9 cellular contexts compared by ENCODE assay signal in the genomic region with DNA sequence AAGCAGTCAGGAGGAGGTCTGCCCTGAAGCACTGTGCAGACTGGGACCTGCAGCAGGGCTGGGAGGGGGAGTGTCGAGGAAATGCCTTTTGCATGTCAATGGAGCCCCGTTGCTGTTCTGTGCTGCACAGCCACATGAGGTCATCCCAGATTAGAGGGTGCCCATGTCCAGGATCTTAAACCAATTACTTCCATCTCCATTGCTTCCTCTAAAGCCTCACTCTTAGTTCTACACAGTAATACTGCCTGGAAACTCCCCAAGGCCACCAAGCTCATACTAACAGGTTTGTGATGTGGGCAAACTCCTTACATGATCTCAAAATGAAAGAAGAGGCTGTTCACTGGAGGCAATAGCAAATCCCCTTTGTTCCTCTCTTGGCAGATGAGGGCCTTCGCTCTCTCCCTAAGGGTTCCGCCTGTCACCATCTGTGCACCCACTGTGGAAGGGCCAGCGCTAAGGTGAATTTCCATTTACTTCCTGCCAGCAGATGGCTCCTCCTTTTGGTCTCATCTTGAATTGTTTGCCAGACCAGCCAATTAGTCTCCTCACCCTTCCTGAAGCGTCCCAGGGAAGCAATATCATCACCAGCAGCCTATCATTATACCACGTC. TPM values are rescaled to one million over a fixed set of nuclear protein-coding genes. Genes with fewer than 3 reads are reported as not detected.
DNase-seq lines count a peak whose midpoint lies in the region; ATAC-seq, FAIRE-seq and TF ChIP-seq lines count a peak whose summit lies in the region.
"Had no signal": no experiment of that assay in that cellular context is flagged by ENCODE, and none has a peak within 500 bp of the region (broad histone marks: within the 10 kb centered on the region; RNA-seq: fewer than 3 reads in every experiment).

No MANE protein-coding gene starts in this region.

- TF ChIP-seq POLR2A in GM12891 (IDR thresholded peaks at IDR 0.05; ENCODE audit: low read depth, low read length) (no peak), stomach (IDR thresholded peaks at IDR 0.05) (no peak)

- DNase-seq in GM12891 (ENCODE audit: insufficient read length, low spot score), result no peak
- peak; percentile 40 for DNase-seq in RPMI8226
- DNase-seq in kidney tubule cell (ENCODE audit: low spot score), result peak; percentile 37
- DNase-seq in stomach, result no peak
- DNase-seq in HPDE6-E6E7 (ENCODE audit: extremely low spot score), result no peak
- no peak for DNase-seq in activated CD4-positive, alpha-beta T cell treated with anti-CD3 and anti-CD28 coated beads, Interleukin-2, amount 50 U/mL, for 48 hours
- no peak for DNase-seq in activated CD4-positive, alpha-beta memory T cell treated with anti-CD3 and anti-CD28 coated beads for 36 hours

- no peak for TF ChIP-seq EP300 in stomach (IDR thresholded peaks at IDR 0.05)

- no peaks in the 10 kb centered on the region for H3K27me3 ChIP-seq in stomach

- POLR2A ChIA-PET in activated CD4-positive, alpha-beta memory T cell treated with anti-CD3 and anti-CD28 coated beads for 36 hours (lab: Charles Lee), result no interaction called here

- intact Hi-C loops in stomach (cut with DNase I; ENCODE audit: low total_unique reads), result no loop called here
- intact Hi-C loops in activated CD4-positive, alpha-beta memory T cell treated with anti-CD3 and anti-CD28 coated beads for 36 hours (cut with micrococcal nuclease), result no loop called here

- peaks cover 1% of the 10 kb centered on the region for H3K27me3 Mint-ChIP-seq in activated CD4-positive, alpha-beta memory T cell treated with anti-CD3 and anti-CD28 coated beads for 36 hours

- CTCF ChIA-PET in activated CD4-positive, alpha-beta memory T cell treated with anti-CD3 and anti-CD28 coated beads for 36 hours (lab: Charles Lee), result interaction anchor here (1.0 kb wide), 1 partner anchor 145 kb away, joined by 5 read pairs; no protein-coding TSS in a partner anchor

- no peaks in the 10 kb centered on the region for H3K36me3 ChIP-seq in stomach

- no peaks in the 10 kb centered on the region for H3K9me3 Mint-ChIP-seq in activated CD4-positive, alpha-beta memory T cell treated with anti-CD3 and anti-CD28 coated beads for 36 hours
- H3K9me3 Mint-ChIP-seq: stimulated activated naive CD8-positive, alpha-beta T cell treated with anti-CD3 and anti-CD28 coated beads, Interleukin-15, Interleukin-2, amounts not matched to agents 100 ng/mL and 50 ng/mL, for 24 hours had no signal

- no peak overlapping the region for H3K27ac ChIP-seq in stomach

- ATAC-seq in HG02852 (IDR thresholded peaks at IDR 0.05; ENCODE audit: unreplicated experiment), result peak; percentile 65

- H3K27ac Mint-ChIP-seq in activated CD4-positive, alpha-beta memory T cell treated with anti-CD3 and anti-CD28 coated beads for 36 hours, result no peak overlapping the region
- H3K27ac Mint-ChIP-seq: stimulated activated naive CD8-positive, alpha-beta T cell treated with anti-CD3 and anti-CD28 coated beads, Interleukin-15, Interleukin-2, amounts not matched to agents 100 ng/mL and 50 ng/mL, for 24 hours had no signal

- H3K36me3 Mint-ChIP-seq in activated CD4-positive, alpha-beta memory T cell treated with anti-CD3 and anti-CD28 coated beads for 36 hours, result no peaks in the 10 kb centered on the region

- no peaks in the 10 kb centered on the region for H3K9me3 ChIP-seq in stomach

- TF ChIP-seq CTCF in stomach (IDR thresholded peaks at IDR 0.05), result no peak

- peak; percentile 57 for FAIRE-seq in GM12891 (lab: Jason Lieb, UNC)

- H3K4me3 Mint-ChIP-seq in activated CD4-positive, alpha-beta memory T cell treated with anti-CD3 and anti-CD28 coated beads for 36 hours, result no peak overlapping the region
- H3K4me3 Mint-ChIP-seq: stimulated activated naive CD8-positive, alpha-beta T cell treated with anti-CD3 and anti-CD28 coated beads, Interleukin-15, Interleukin-2, amounts not matched to agents 100 ng/mL and 50 ng/mL, for 24 hours had no signal

- H3K4me1 Mint-ChIP-seq in activated CD4-positive, alpha-beta memory T cell treated with anti-CD3 and anti-CD28 coated beads for 36 hours (ENCODE audit: low read depth), result peaks cover 14% of the 10 kb centered on the region

- no peak overlapping the region for H3K4me3 ChIP-seq in stomach

- WGBS in stomach, 5 donors, result 55 to 62% (median 57%) methylated on average over 7 of the region's 7 CpGs

- peaks cover 0 to 19% (median 0%) of the 10 kb centered on the region in 4 donors for H3K4me1 ChIP-seq in stomach

TF ChIP-seq in GM12891, 5 proteins besides CTCF, POLR2A, EP300 and RAD21:
- TF ChIP-seq POU2F2 (IDR thresholded peaks at IDR 0.05; ENCODE audit: low read depth, low read length) (no peak), POLR2AphosphoS5 (IDR thresholded peaks at IDR 0.05; ENCODE audit: low read depth, low read length) (no peak), SPI1 (IDR thresholded peaks at IDR 0.05; ENCODE audit: low read depth, low read length) (no peak), PAX5 (IDR thresholded peaks at IDR 0.05; ENCODE audit: insufficient read depth, low read length, severe bottlenecking) (no peak), TAF1 (IDR thresholded peaks at IDR 0.05; ENCODE audit: low read depth, low read length) (no peak)
TF ChIP-seq in GM12891: peak in this region for 0.

RNA-seq across cellular contexts. Expression of gene LTA4H, which starts 35.4 kb away (rescaled TPM):
- polyA plus RNA-seq in GM12891 (2012; ENCODE audit: low read depth, missing spikeins), result 38.9 TPM
- total RNA-seq in stomach, result 10 to 100 TPM; 22.6 to 91.5 (median 73.6) TPM
- 10 to 100 TPM; 38.2 to 62.6 (median 51.6) TPM for polyA plus RNA-seq in stomach
- total RNA-seq in activated CD4-positive, alpha-beta memory T cell treated with anti-CD3 and anti-CD28 coated beads for 36 hours, result 100 to 1,000 TPM; 106 to 110 TPM

Comparison
In these comparisons a context has a peak if more than half of its experiments do, and no peak if none do; other contexts are left out.
1. DNase-seq: peak in RPMI8226 (single experiment) and kidney tubule cell (single experiment); none in GM12891 (single experiment), stomach (single experiment), HPDE6-E6E7 (single experiment), activated CD4-positive, alpha-beta T cell treated with anti-CD3 and anti-CD28 coated beads, Interleukin-2, amount 50 U/mL, for 48 hours (0 of 2) and activated CD4-positive, alpha-beta memory T cell treated with anti-CD3 and anti-CD28 coated beads for 36 hours (single experiment).